Comparison of ENCODE assay signal across 1 cellular context in genomic region chr14:24141030-24141880, GRCh38.
TF ChIP-seq lines count a peak whose summit lies in the region.

EMC9 (minus strand) TSS chr14:24141591; CDS start chr14:24141304, 287 bp downstream.

TF ChIP-seq in HepG2, 621 proteins besides CTCF, POLR2A, EP300 and RAD21 (continued from another document and continues in another):
- TF ChIP-seq TIGD3 (CRISPR knock-in tag; IDR thresholded peaks at IDR 0.05; ENCODE audit: borderline replicate concordance) (peak; percentile 96; the same call in 1 of the 2 replicates), ZSCAN9 (CRISPR knock-in tag; IDR thresholded peaks at IDR 0.05; ENCODE audit: borderline replicate concordance) (peak; percentile 69; the same call in 1 of the 2 replicates), KLF13 (CRISPR knock-in tag; IDR thresholded peaks at IDR 0.05) (peak; percentile 95), ZNF780A (CRISPR knock-in tag; IDR thresholded peaks at IDR 0.05) (no peak), ZNF101 (CRISPR knock-in tag; IDR thresholded peaks at IDR 0.05; ENCODE audit: borderline replicate concordance, low read depth) (no peak), STAT6 (CRISPR knock-in tag; IDR thresholded peaks at IDR 0.05; ENCODE audit: borderline replicate concordance) (peak; percentile 92), ZNF331 (CRISPR knock-in tag; IDR thresholded peaks at IDR 0.05) (peak; percentile 89), TRIM24 (CRISPR knock-in tag; IDR thresholded peaks at IDR 0.05) (no peak), YY1 (IDR thresholded peaks at IDR 0.05; ENCODE audit: insufficient read depth, insufficient replicate concordance, low read depth, low read length) (peak; percentile 72), HMGA1 (CRISPR knock-in tag; conservative IDR thresholded peaks at IDR 0.05) (no peak), AGO2 (optimal IDR thresholded peaks at IDR 0.05; ENCODE audit: low read depth, low read length) (peak; percentile 100), PRDM4 (CRISPR knock-in tag; IDR thresholded peaks at IDR 0.05; ENCODE audit: borderline replicate concordance) (no peak), ZNF354B (CRISPR knock-in tag; IDR thresholded peaks at IDR 0.05) (peak; percentile 99), ZNF530 (CRISPR knock-in tag; IDR thresholded peaks at IDR 0.05; ENCODE audit: low read depth) (no peak), CHCHD3 (CRISPR knock-in tag; IDR thresholded peaks at IDR 0.05) (0 out of 2 replicates have a peak, but pooled peaks have one; percentile 92), NR2F6 (IDR thresholded peaks at IDR 0.05) (no peak), NR2F6 (CRISPR knock-in tag; IDR thresholded peaks at IDR 0.05) (peak; percentile 18; the same call in 1 of the 2 replicates), ZSCAN31 (CRISPR knock-in tag; IDR thresholded peaks at IDR 0.05; ENCODE audit: low read depth) (peak; percentile 99), NFAT5 (CRISPR knock-in tag; IDR thresholded peaks at IDR 0.05) (peak; percentile 95), ZNF280B (CRISPR knock-in tag; IDR thresholded peaks at IDR 0.05; ENCODE audit: borderline replicate concordance) (no peak), SATB2 (CRISPR knock-in tag; IDR thresholded peaks at IDR 0.05) (peak; percentile 84; the same call in 1 of the 2 replicates), FOXC1 (CRISPR knock-in tag; IDR thresholded peaks at IDR 0.05; ENCODE audit: borderline replicate concordance) (no peak), RERE (CRISPR knock-in tag; IDR thresholded peaks at IDR 0.05; ENCODE audit: low read depth) (peak; percentile 12; the same call in 1 of the 2 replicates), ZBTB2 (CRISPR knock-in tag; IDR thresholded peaks at IDR 0.05; ENCODE audit: low read depth) (no peak), ZNF883 (CRISPR knock-in tag; IDR thresholded peaks at IDR 0.05; ENCODE audit: not compliant biosample characterization) (peak; percentile 91), PHB2 (IDR thresholded peaks at IDR 0.05; ENCODE audit: partially characterized antibody) (no peak), SOX6 (IDR thresholded peaks at IDR 0.05) (no peak), SOX6 (CRISPR knock-in tag; IDR thresholded peaks at IDR 0.05) (peak; percentile 67), U2AF2 (IDR thresholded peaks at IDR 0.05; ENCODE audit: low read depth, low read length) (no peak), ZSCAN29 (CRISPR knock-in tag; conservative IDR thresholded peaks at IDR 0.05) (peak; percentile 95; the same call in 1 of the 2 replicates), WIZ (CRISPR knock-in tag; IDR thresholded peaks at IDR 0.05) (peak; percentile 96), ZNF34 (CRISPR knock-in tag; IDR thresholded peaks at IDR 0.05; ENCODE audit: borderline replicate concordance) (peak; percentile 88; the same call in 1 of the 2 replicates), MATR3 (CRISPR knock-in tag; IDR thresholded peaks at IDR 0.05) (no peak; the same call in 1 of the 2 replicates), KDM5B (CRISPR knock-in tag; IDR thresholded peaks at IDR 0.05; ENCODE audit: borderline replicate concordance) (peak; percentile 99), NCOA5 (CRISPR knock-in tag; IDR thresholded peaks at IDR 0.05) (no peak), ATF4 (CRISPR knock-in tag; IDR thresholded peaks at IDR 0.05) (0 out of 4 replicates have a peak, but pooled peaks of 1 of the 2 experiments have one; percentile 51)
